In genomic region chr6:118580585-118581419, GRCh38 we compare ENCODE assay signal across 8 cellular contexts. TPM values are rescaled to one million over a fixed set of nuclear protein-coding genes. Genes with fewer than 3 reads are reported as not detected.
A peak's percentile ranks its signal among the peaks of the same experiment; 100 is the strongest.
DNase-seq lines count a peak whose midpoint lies in the region; ATAC-seq, FAIRE-seq and TF ChIP-seq lines count a peak whose summit lies in the region.

No MANE protein-coding gene starts in this region.

- peaks cover 22% of the 10 kb centered on the region for H3K9me3 Mint-ChIP-seq in astrocyte (ENCODE audit: unreplicated experiment)

- peak overlapping the region; percentile 60 for H3K27ac Mint-ChIP-seq in astrocyte (ENCODE audit: unreplicated experiment)

- peaks cover 21% of the 10 kb centered on the region for H3K36me3 Mint-ChIP-seq in astrocyte (ENCODE audit: low read depth, unreplicated experiment)

- H3K4me3 Mint-ChIP-seq in astrocyte (ENCODE audit: unreplicated experiment) = peak overlapping the region; percentile 8

- H3K36me3 ChIP-seq in astrocyte (ENCODE audit: insufficient read depth, low read length) = no peaks in the 10 kb centered on the region
- peaks cover 4% of the 10 kb centered on the region for H3K36me3 ChIP-seq in right atrium auricular region

- peaks cover 15% of the 10 kb centered on the region for H3K4me1 Mint-ChIP-seq in astrocyte (ENCODE audit: low read depth, unreplicated experiment)

- no peaks in the 10 kb centered on the region for H3K27me3 Mint-ChIP-seq in astrocyte (ENCODE audit: low read depth, unreplicated experiment)

- H3K4me1 ChIP-seq in astrocyte (ENCODE audit: insufficient read depth, low read length) = peaks cover 7% of the 10 kb centered on the region
- peaks cover 0 to 4% of the 10 kb centered on the region in 2 donors for H3K4me1 ChIP-seq in right atrium auricular region

- peak; percentile 63 for ATAC-seq in HG03103 (IDR thresholded peaks at IDR 0.05; ENCODE audit: low read depth, unreplicated experiment)

- TF ChIP-seq CTCF in astrocyte (IDR thresholded peaks at IDR 0.05; ENCODE audit: insufficient read depth, low read depth, low read length) (peak; percentile 65), right atrium auricular region (IDR thresholded peaks at IDR 0.05) (peak; percentile 49 to 76)

- H3K27ac ChIP-seq in astrocyte (ENCODE audit: low read depth, low read length) = no peak overlapping the region
- H3K27ac ChIP-seq in right atrium auricular region = peak overlapping the region in 1 of 2 donors; percentile 2

- peak; percentile 39 for FAIRE-seq in astrocyte (lab: Jason Lieb, UNC)

- peaks cover 70% of the 10 kb centered on the region for H4K20me1 ChIP-seq in astrocyte (ENCODE audit: insufficient read depth, low read length)

- H3K9ac ChIP-seq in astrocyte (ENCODE audit: low read length) = no peak overlapping the region

- no peak overlapping the region for H3K4me3 ChIP-seq in astrocyte (ENCODE audit: insufficient read depth, low read depth, low read length)
- no peak overlapping the region for H3K4me3 ChIP-seq in right atrium auricular region

- no peak overlapping the region for H2AFZ ChIP-seq in astrocyte (ENCODE audit: low read depth, low read length)

- H3K9me3 ChIP-seq in astrocyte (ENCODE audit: insufficient read depth, low read depth, low read length) (peaks cover 13% of the 10 kb centered on the region), right atrium auricular region (peaks cover 0 to 23% of the 10 kb centered on the region in 2 donors)

- peak overlapping the region; percentile 16 for H3K4me2 ChIP-seq in astrocyte (ENCODE audit: low read length)

- DNase-seq in SIG-M5 treated with dmso at 0.1 percent for 504 hours (lab: John Stamatoyannopoulos, UW; ENCODE audit: unreplicated experiment) = peak; percentile 36
- no peak for DNase-seq in SIG-M5 (lab: John Stamatoyannopoulos, UW)
- DNase-seq in NCI-H748 (lab: John Stamatoyannopoulos, UW; ENCODE audit: unreplicated experiment) = peak; percentile 76
- peak; percentile 73 for DNase-seq in astrocyte (ENCODE audit: low read depth)
- peak; percentile 62 for DNase-seq in right atrium auricular region (ENCODE audit: low spot score)
- peak; percentile 72 for DNase-seq in putamen (ENCODE audit: low spot score)
- no peak for DNase-seq in NCI-H187 treated with DMSO at 0.1 percent for 48 hours (lab: John Stamatoyannopoulos, UW)

- peaks cover 66% of the 10 kb centered on the region for H3K79me2 ChIP-seq in astrocyte (ENCODE audit: insufficient read depth, low read length)

- no peaks in the 10 kb centered on the region for H3K27me3 ChIP-seq in astrocyte (ENCODE audit: insufficient read depth, low read length)
- H3K27me3 ChIP-seq in right atrium auricular region = no peaks in the 10 kb centered on the region

RNA-seq across cellular contexts. Expression of gene PLN, which starts 32.7 kb away (rescaled TPM):
- total RNA-seq in astrocyte = 0.43 TPM in 1 of 2 replicates, not detected in the other
- 1,000 to 10,000 TPM in 1 of 2 donors, 100 to 1,000 TPM in 1; 560 to 1,831 TPM for total RNA-seq in right atrium auricular region

Comparison
In these comparisons a context has a peak if more than half of its experiments do, and no peak if none do; other contexts are left out.
1. DNase-seq: peak in SIG-M5 treated with dmso at 0.1 percent for 504 hours (single experiment), NCI-H748 (single experiment), astrocyte (single experiment), right atrium auricular region (single experiment) and putamen (single experiment); none in SIG-M5 (single experiment) and NCI-H187 treated with DMSO at 0.1 percent for 48 hours (single experiment).
2. RNA of gene PLN, which starts 32.7 kb away (total RNA-seq): 560 to 1,831 TPM in right atrium auricular region; 0.43 TPM in astrocyte; every median in the first group is over 100 times any median in the second.